ENCODE assay signal across 9 cellular contexts in genomic region chr4:118270492-118270891, GRCh38.
DNase-seq lines count a peak whose midpoint lies in the region; ATAC-seq and TF ChIP-seq lines count a peak whose summit lies in the region.
"Had no signal": no experiment of that assay in that cellular context is flagged by ENCODE, and none has a peak within 500 bp of the region (broad histone marks: within the 10 kb centered on the region; RNA-seq: fewer than 3 reads in every experiment).

No MANE protein-coding gene starts in this region.

- H3K27me3 Mint-ChIP-seq in central memory CD8-positive, alpha-beta T cell = no peaks in the 10 kb centered on the region

- ATAC-seq in right cardiac atrium = no peak
- peak; percentile 47 for ATAC-seq in HG02973 (IDR thresholded peaks at IDR 0.05; ENCODE audit: unreplicated experiment)
- ATAC-seq in central memory CD8-positive, alpha-beta T cell (replicated peaks; ENCODE audit: extremely low read depth, poor library complexity, severe bottlenecking) = peak; percentile 28
- no peak for ATAC-seq in HG02610 (IDR thresholded peaks at IDR 0.05; ENCODE audit: unreplicated experiment)

- intact Hi-C loops in left ventricle myocardium inferior (cut with micrococcal nuclease) (no loop called here), right cardiac atrium (cut with DNase I) (no loop called here)

- H3K9ac ChIP-seq in mesendoderm (ENCODE audit: low read length) = no peak overlapping the region

- H3K4me2 ChIP-seq in mesendoderm (ENCODE audit: low read length) = no peak overlapping the region

- H2AK5ac ChIP-seq in mesendoderm (ENCODE audit: low read length) = no peak overlapping the region

- H3K27ac Mint-ChIP-seq in central memory CD8-positive, alpha-beta T cell (ENCODE audit: low read depth) = no peak overlapping the region
- H3K27ac Mint-ChIP-seq: stimulated activated naive B cell treated with anti-CD40 and anti-IgM and Interleukin-4, amounts not matched to agents 10 μg/mL and 1 μg/mL and 100 μg/mL, for 72 hours had no signal

- no peak overlapping the region for H3K4ac ChIP-seq in mesendoderm (ENCODE audit: low read depth, low read length)

- H4K5ac ChIP-seq in mesendoderm (ENCODE audit: low read length) = no peak overlapping the region

- peak; percentile 62 for TF ChIP-seq CTCF in left ventricle myocardium inferior (IDR thresholded peaks at IDR 0.05; ENCODE audit: borderline replicate concordance)

- H3K79me2 ChIP-seq in mesendoderm (ENCODE audit: control insufficient read depth, insufficient read depth, low read length) = no peaks in the 10 kb centered on the region

- no peak overlapping the region for H2BK5ac ChIP-seq in mesendoderm (ENCODE audit: low read length)

- H3K79me1 ChIP-seq in mesendoderm (ENCODE audit: low read length) = no peaks in the 10 kb centered on the region

- DNase-seq in left ventricle myocardium inferior (no peak), right cardiac atrium (no peak), NCI-H526 treated with DMSO at 0.1 percent for 48 hours (lab: John Stamatoyannopoulos, UW) (peak; percentile 35), mesendoderm (peak; percentile 45)
- DNase-seq in central memory CD8-positive, alpha-beta T cell (ENCODE audit: low spot score in 2 of 2) = no peak
- DNase-seq in stimulated activated CD4-positive, alpha-beta T cell treated with anti-CD3 and anti-CD28 coated beads, Interleukin-1b, Interleukin-23, amount 100 ng/mL, for 48 hours = no peak
- DNase-seq: stimulated activated naive B cell treated with anti-CD40 and anti-IgM and Interleukin-4, amounts not matched to agents 10 μg/mL and 1 μg/mL and 100 μg/mL, for 72 hours had no signal

- H3K36me3 Mint-ChIP-seq in central memory CD8-positive, alpha-beta T cell (ENCODE audit: insufficient read depth) = no peaks in the 10 kb centered on the region

- H3K36me3 ChIP-seq in left ventricle myocardium inferior = no peaks in the 10 kb centered on the region
- H3K36me3 ChIP-seq in mesendoderm (ENCODE audit: control insufficient read depth, insufficient read depth, low read length) = no peaks in the 10 kb centered on the region

- H3K23ac ChIP-seq in mesendoderm (ENCODE audit: low read length) = no peak overlapping the region

- H3K4me1 ChIP-seq in left ventricle myocardium inferior = peaks cover 3% of the 10 kb centered on the region
- H3K4me1 ChIP-seq in right cardiac atrium (ENCODE audit: control insufficient read depth, insufficient read depth, low read length) = no peaks in the 10 kb centered on the region
- no peaks in the 10 kb centered on the region for H3K4me1 ChIP-seq in mesendoderm (ENCODE audit: control insufficient read depth, low read depth, low read length)

- peaks cover 31% of the 10 kb centered on the region for H3K27me3 ChIP-seq in left ventricle myocardium inferior (ENCODE audit: low read depth)
- no peaks in the 10 kb centered on the region for H3K27me3 ChIP-seq in right cardiac atrium (ENCODE audit: control insufficient read depth, insufficient read depth)
- H3K27me3 ChIP-seq in mesendoderm (ENCODE audit: insufficient read depth, low read length, poor library complexity) = no peaks in the 10 kb centered on the region

- no peaks in the 10 kb centered on the region for H3K4me1 Mint-ChIP-seq in central memory CD8-positive, alpha-beta T cell

- H3K18ac ChIP-seq in mesendoderm (ENCODE audit: low read length) = no peak overlapping the region

- H3K27ac ChIP-seq in left ventricle myocardium inferior (replicated peaks) (no peak overlapping the region), right cardiac atrium (ENCODE audit: low read length) (no peak overlapping the region), mesendoderm (ENCODE audit: low read depth, low read length) (no peak overlapping the region)

- H3K4me3 Mint-ChIP-seq in central memory CD8-positive, alpha-beta T cell = no peak overlapping the region
- H3K4me3 Mint-ChIP-seq: stimulated activated naive B cell treated with anti-CD40 and anti-IgM and Interleukin-4, amounts not matched to agents 10 μg/mL and 1 μg/mL and 100 μg/mL, for 72 hours had no signal

- no peaks in the 10 kb centered on the region for H3K9me3 Mint-ChIP-seq in central memory CD8-positive, alpha-beta T cell

- H3K9me3 ChIP-seq in left ventricle myocardium inferior (replicated peaks) (no peaks in the 10 kb centered on the region), right cardiac atrium (ENCODE audit: control insufficient read depth, low read length) (no peaks in the 10 kb centered on the region)

- H3K56ac ChIP-seq in mesendoderm (ENCODE audit: low read length) = no peak overlapping the region

- no peak overlapping the region for H2BK15ac ChIP-seq in mesendoderm (replicated peaks; ENCODE audit: low read depth)

- H4K8ac ChIP-seq in mesendoderm (ENCODE audit: low read depth, low read length) = no peak overlapping the region

- 3% methylated on average over 2 of the region's 2 CpGs for WGBS in right cardiac atrium
- no CpG with 5 or more reads among the region's 2 CpGs for WGBS in mesendoderm (ENCODE audit: extremely low coverage, insufficient coverage, low lambda C conversion rate)

- H2BK120ac ChIP-seq in mesendoderm (ENCODE audit: low read depth, low read length) = no peak overlapping the region

- no peak overlapping the region for H3K4me3 ChIP-seq in left ventricle myocardium inferior
- H3K4me3 ChIP-seq in right cardiac atrium (ENCODE audit: low read length) = no peak overlapping the region
- no peak overlapping the region for H3K4me3 ChIP-seq in mesendoderm (ENCODE audit: low read length)

Comparison
In these comparisons a context has a peak if more than half of its experiments do, and no peak if none do; other contexts are left out.
1. DNase-seq: peak in NCI-H526 treated with DMSO at 0.1 percent for 48 hours (single experiment) and mesendoderm (single experiment); none in left ventricle myocardium inferior (single experiment), right cardiac atrium (0 of 3), central memory CD8-positive, alpha-beta T cell (0 of 2) and stimulated activated CD4-positive, alpha-beta T cell treated with anti-CD3 and anti-CD28 coated beads, Interleukin-1b, Interleukin-23, amount 100 ng/mL, for 48 hours (single experiment).
2. ATAC-seq: peak in HG02973 (single experiment) and central memory CD8-positive, alpha-beta T cell (single experiment); none in right cardiac atrium (0 of 2) and HG02610 (single experiment).